20 cellular contexts compared by ENCODE assay signal in genomic region chr1:22472596-22472995, GRCh38. TPM values are rescaled to one million over a fixed set of nuclear protein-coding genes. Genes with fewer than 3 reads are reported as not detected.
DNase-seq lines count a peak whose midpoint lies in the region; ATAC-seq and TF ChIP-seq lines count a peak whose summit lies in the region.
"Had no signal": no experiment of that assay in that cellular context is flagged by ENCODE, and none has a peak within 500 bp of the region (broad histone marks: within the 10 kb centered on the region; RNA-seq: fewer than 3 reads in every experiment).

No MANE protein-coding gene starts in this region.

- H3K79me2 ChIP-seq in GM23248 (ENCODE audit: insufficient read depth) (peaks cover 60% of the 10 kb centered on the region), osteoblast (ENCODE audit: insufficient read depth, low read length) (peaks cover 45% of the 10 kb centered on the region)

- no peaks in the 10 kb centered on the region for H3K27me3 Mint-ChIP-seq in activated T-helper 2 cell treated with anti-CD3 and anti-CD28 coated beads, Interferon-gamma antibody, Interleukin-2, Interleukin-4, amounts not matched to agents 10 μg/mL and 5 μg/mL and 100 μg/mL, durations not matched to agents 14 hours and 24 hours and 36 hours (ENCODE audit: low read depth)
- H3K27me3 Mint-ChIP-seq in activated CD4-positive, alpha-beta T cell treated with anti-CD3 and anti-CD28 coated beads for 36 hours: no peaks in the 10 kb centered on the region
- no peaks in the 10 kb centered on the region for H3K27me3 Mint-ChIP-seq in activated CD4-positive, alpha-beta memory T cell treated with anti-CD3 and anti-CD28 coated beads, Interleukin-2, amount 10 ng/mL, durations not matched to agents 7 days and 5 days

- CTCF ChIA-PET in activated CD4-positive, alpha-beta T cell treated with anti-CD3 and anti-CD28 coated beads for 36 hours (lab: Charles Lee): interaction anchor here (1.3 kb wide), 1 partner anchor 8 kb away, joined by 3 read pairs; no protein-coding TSS in a partner anchor
- CTCF ChIA-PET in activated CD4-positive, alpha-beta memory T cell treated with anti-CD3 and anti-CD28 coated beads, Interleukin-2, amount 10 ng/mL, durations not matched to agents 7 days and 5 days (lab: Charles Lee): no interaction called here

- H3K9ac ChIP-seq in GM23248: no peak overlapping the region

- ATAC-seq in activated CD4-positive, alpha-beta T cell treated with anti-CD3 and anti-CD28 coated beads for 36 hours: no peak
- ATAC-seq: activated T-cell treated with anti-CD3 and anti-CD28 coated beads, Interleukin-2, amount 50 U/mL, for 4 hours; WTC11 had no signal

- no peaks in the 10 kb centered on the region for H3K9me2 ChIP-seq in GM23248 (ENCODE audit: insufficient read depth)

- H3K9me3 Mint-ChIP-seq in activated T-helper 2 cell treated with anti-CD3 and anti-CD28 coated beads, Interferon-gamma antibody, Interleukin-2, Interleukin-4, amounts not matched to agents 10 μg/mL and 5 μg/mL and 100 μg/mL, durations not matched to agents 14 hours and 24 hours and 36 hours: no peaks in the 10 kb centered on the region
- no peaks in the 10 kb centered on the region for H3K9me3 Mint-ChIP-seq in activated CD4-positive, alpha-beta T cell treated with anti-CD3 and anti-CD28 coated beads for 36 hours (ENCODE audit: low read depth)
- no peaks in the 10 kb centered on the region for H3K9me3 Mint-ChIP-seq in activated CD4-positive, alpha-beta memory T cell treated with anti-CD3 and anti-CD28 coated beads, Interleukin-2, amount 10 ng/mL, durations not matched to agents 7 days and 5 days
- H3K9me3 Mint-ChIP-seq: activated T-cell treated with anti-CD3 and anti-CD28 coated beads, Interleukin-2, amount 50 U/mL, for 4 hours; nephron; WTC11 had no signal

- H4K20me1 ChIP-seq in GM23248 (ENCODE audit: insufficient read depth): no peaks in the 10 kb centered on the region; the same call in 1 of the 2 replicates
- H4K20me1 ChIP-seq in osteoblast (ENCODE audit: insufficient read depth, low read length): peaks cover 46% of the 10 kb centered on the region

- 93 to 98% methylated on average over 2 of the region's 2 CpGs for WGBS in GM23248 (ENCODE audit: low coverage in 1 of 2, low lambda C conversion rate in 2 of 2, missing lambda C conversion rate in 2 of 2), 2 experiments

- H3K27me3 ChIP-seq in GM23248 (replicated peaks; ENCODE audit: insufficient read depth) (no peaks in the 10 kb centered on the region), osteoblast (ENCODE audit: insufficient read depth, low read length) (no peaks in the 10 kb centered on the region)
- H3K27me3 ChIP-seq: SJCRH30, spleen had no signal

- no peaks in the 10 kb centered on the region for H3K36me3 Mint-ChIP-seq in activated T-helper 2 cell treated with anti-CD3 and anti-CD28 coated beads, Interferon-gamma antibody, Interleukin-2, Interleukin-4, amounts not matched to agents 10 μg/mL and 5 μg/mL and 100 μg/mL, durations not matched to agents 14 hours and 24 hours and 36 hours (ENCODE audit: low read depth)
- H3K36me3 Mint-ChIP-seq in activated CD4-positive, alpha-beta T cell treated with anti-CD3 and anti-CD28 coated beads for 36 hours (ENCODE audit: low read depth): peaks cover 4% of the 10 kb centered on the region
- no peaks in the 10 kb centered on the region for H3K36me3 Mint-ChIP-seq in activated CD4-positive, alpha-beta memory T cell treated with anti-CD3 and anti-CD28 coated beads, Interleukin-2, amount 10 ng/mL, durations not matched to agents 7 days and 5 days (ENCODE audit: low read depth)
- H3K36me3 Mint-ChIP-seq: WTC11 had no signal

- H3K4me1 ChIP-seq in GM23248 (ENCODE audit: insufficient read depth): no peaks in the 10 kb centered on the region
- peaks cover 10% of the 10 kb centered on the region for H3K4me1 ChIP-seq in osteoblast (ENCODE audit: insufficient read depth, low read length)

- H3K4me2 ChIP-seq in GM23248 (ENCODE audit: unreplicated experiment) (no peak overlapping the region), osteoblast (ENCODE audit: insufficient read depth, low read length) (no peak overlapping the region)

- in situ Hi-C loops in GM23248 (cut with MboI): no loop called here
- in situ Hi-C loops in ACHN (cut with HindIII; ENCODE audit: low pct_ligation_motif_present, low pct_unique_long_range_greater_than_20kb, low sequenced_read_pairs): no loop called here

- intact Hi-C loops in activated T-helper 2 cell treated with anti-CD3 and anti-CD28 coated beads, Interferon-gamma antibody, Interleukin-2, Interleukin-4, amounts not matched to agents 10 μg/mL and 5 μg/mL and 100 μg/mL, durations not matched to agents 14 hours and 24 hours and 36 hours (cut with micrococcal nuclease): no loop called here
- intact Hi-C loops in activated CD4-positive, alpha-beta T cell treated with anti-CD3 and anti-CD28 coated beads for 36 hours (cut with DNase I, micrococcal nuclease): no loop called here

- no peak overlapping the region for H3K27ac ChIP-seq in GM23248
- peak overlapping the region; percentile 43 to 81 for H3K27ac ChIP-seq in coronary artery
- H3K27ac ChIP-seq in osteoblast (ENCODE audit: low read depth, low read length): no peak overlapping the region
- H3K27ac ChIP-seq: spleen had no signal

- H3K4me1 Mint-ChIP-seq in activated T-helper 2 cell treated with anti-CD3 and anti-CD28 coated beads, Interferon-gamma antibody, Interleukin-2, Interleukin-4, amounts not matched to agents 10 μg/mL and 5 μg/mL and 100 μg/mL, durations not matched to agents 14 hours and 24 hours and 36 hours (ENCODE audit: low read depth): no peaks in the 10 kb centered on the region
- peaks cover 8% of the 10 kb centered on the region for H3K4me1 Mint-ChIP-seq in activated CD4-positive, alpha-beta T cell treated with anti-CD3 and anti-CD28 coated beads for 36 hours
- no peaks in the 10 kb centered on the region for H3K4me1 Mint-ChIP-seq in activated CD4-positive, alpha-beta memory T cell treated with anti-CD3 and anti-CD28 coated beads, Interleukin-2, amount 10 ng/mL, durations not matched to agents 7 days and 5 days

- no peaks in the 10 kb centered on the region for H3K9me3 ChIP-seq in GM23248 (ENCODE audit: low read depth)
- H3K9me3 ChIP-seq in osteoblast (ENCODE audit: low read depth, low read length): no peaks in the 10 kb centered on the region
- H3K9me3 ChIP-seq: SJCRH30, spleen had no signal

- H2AFZ ChIP-seq in GM23248 (no peak overlapping the region), osteoblast (ENCODE audit: low read length) (no peak overlapping the region)

- no peak overlapping the region for H3K4me3 Mint-ChIP-seq in activated T-helper 2 cell treated with anti-CD3 and anti-CD28 coated beads, Interferon-gamma antibody, Interleukin-2, Interleukin-4, amounts not matched to agents 10 μg/mL and 5 μg/mL and 100 μg/mL, durations not matched to agents 14 hours and 24 hours and 36 hours (ENCODE audit: low read depth)
- no peak overlapping the region for H3K4me3 Mint-ChIP-seq in activated CD4-positive, alpha-beta T cell treated with anti-CD3 and anti-CD28 coated beads for 36 hours
- H3K4me3 Mint-ChIP-seq in activated CD4-positive, alpha-beta memory T cell treated with anti-CD3 and anti-CD28 coated beads, Interleukin-2, amount 10 ng/mL, durations not matched to agents 7 days and 5 days: no peak overlapping the region
- H3K4me3 Mint-ChIP-seq: activated T-cell treated with anti-CD3 and anti-CD28 coated beads, Interleukin-2, amount 50 U/mL, for 4 hours; nephron; WTC11 had no signal

- H3K4me3 ChIP-seq in AG09309 (ENCODE audit: control insufficient read depth, low read depth, low read length) (no peak overlapping the region), GM23248 (no peak overlapping the region), coronary artery (no peak overlapping the region), osteoblast (ENCODE audit: insufficient read depth, low read length) (no peak overlapping the region)
- H3K4me3 ChIP-seq: SJCRH30, spleen had no signal

- no peaks in the 10 kb centered on the region for H3K36me3 ChIP-seq in GM23248 (ENCODE audit: low read depth)
- no peaks in the 10 kb centered on the region for H3K36me3 ChIP-seq in osteoblast (ENCODE audit: insufficient read depth, low read length)
- H3K36me3 ChIP-seq: SJCRH30 had no signal

- DNase-seq in AG09309 (ENCODE audit: low read depth) (peak; percentile 23), GM23248 (peak; percentile 20), coronary artery (ENCODE audit: low spot score) (no peak), osteoblast (ENCODE audit: insufficient read length, low spot score, missing footprints) (peak; percentile 58), ACHN (no peak)
- no peak for DNase-seq in activated T-helper 2 cell treated with anti-CD3 and anti-CD28 coated beads, Interferon-gamma antibody, Interleukin-2, Interleukin-4, amounts not matched to agents 10 μg/mL and 5 μg/mL and 100 μg/mL, durations not matched to agents 14 hours and 24 hours and 36 hours (ENCODE audit: low spot score)
- no peak for DNase-seq in activated CD4-positive, alpha-beta T cell treated with anti-CD3 and anti-CD28 coated beads for 36 hours
- no peak for DNase-seq in activated CD4-positive, alpha-beta memory T cell treated with anti-CD3 and anti-CD28 coated beads, Interleukin-2, amount 10 ng/mL, durations not matched to agents 7 days and 5 days
- DNase-seq: activated naive CD4-positive, alpha-beta T cell treated with anti-CD3 and anti-CD28 coated beads, Interleukin-2, amount 50 U/mL, for 16 hours; activated T-cell treated with anti-CD3 and anti-CD28 coated beads, Interleukin-2, amount 50 U/mL, for 4 hours; cortex of kidney; DND-41; midbrain; NCI-H1436; NCI-H2171 treated with DMSO at 0.1 percent for 48 hours; SJCRH30; spleen; T-helper 2 cell had no signal

- TF ChIP-seq CTCF in AG09309 (IDR thresholded peaks at IDR 0.05; ENCODE audit: control insufficient read depth, insufficient read depth, low read depth, low read length, missing control alignments): no peak
- no peak for TF ChIP-seq CTCF in coronary artery (IDR thresholded peaks at IDR 0.05)
- TF ChIP-seq CTCF in osteoblast (IDR thresholded peaks at IDR 0.05; ENCODE audit: extremely low read depth, low read depth, low read length): no peak

- POLR2A ChIA-PET in activated CD4-positive, alpha-beta T cell treated with anti-CD3 and anti-CD28 coated beads for 36 hours (lab: Charles Lee): no interaction called here
- POLR2A ChIA-PET in activated CD4-positive, alpha-beta memory T cell treated with anti-CD3 and anti-CD28 coated beads, Interleukin-2, amount 10 ng/mL, durations not matched to agents 7 days and 5 days (lab: Charles Lee): no interaction called here

- no peak overlapping the region for H3K27ac Mint-ChIP-seq in activated T-helper 2 cell treated with anti-CD3 and anti-CD28 coated beads, Interferon-gamma antibody, Interleukin-2, Interleukin-4, amounts not matched to agents 10 μg/mL and 5 μg/mL and 100 μg/mL, durations not matched to agents 14 hours and 24 hours and 36 hours
- H3K27ac Mint-ChIP-seq in activated CD4-positive, alpha-beta T cell treated with anti-CD3 and anti-CD28 coated beads for 36 hours: no peak overlapping the region
- no peak overlapping the region for H3K27ac Mint-ChIP-seq in activated CD4-positive, alpha-beta memory T cell treated with anti-CD3 and anti-CD28 coated beads, Interleukin-2, amount 10 ng/mL, durations not matched to agents 7 days and 5 days
- H3K27ac Mint-ChIP-seq: nephron, WTC11 had no signal

- no peaks in the 10 kb centered on the region for H3F3A ChIP-seq in GM23248 (ENCODE audit: insufficient read depth)

RNA-seq across cellular contexts. Expression of gene ZBTB40, which starts 20.9 kb away (rescaled TPM):
- 8.1 and 9.9 TPM in 2 replicates for total RNA-seq in GM23248 (2014; rRNA removed; shearing (Covaris generic))
- 2.5 and 3.3 TPM in 2 replicates for polyA plus RNA-seq in GM23248 (2016; fragmentation: Nextera tagmentation; extraction: Ambion mirVana)
- 13.8 and 16.3 TPM in 2 replicates for total RNA-seq in osteoblast
- total RNA-seq in activated T-helper 2 cell treated with anti-CD3 and anti-CD28 coated beads, Interferon-gamma antibody, Interleukin-2, Interleukin-4, amounts not matched to agents 10 μg/mL and 5 μg/mL and 100 μg/mL, durations not matched to agents 14 hours and 24 hours and 36 hours: 17.6 and 18.6 TPM in 2 replicates
- 10 to 100 TPM; 12.7 to 13.5 TPM for total RNA-seq in activated CD4-positive, alpha-beta T cell treated with anti-CD3 and anti-CD28 coated beads for 36 hours
- total RNA-seq in activated CD4-positive, alpha-beta memory T cell treated with anti-CD3 and anti-CD28 coated beads, Interleukin-2, amount 10 ng/mL, durations not matched to agents 7 days and 5 days: 10 to 100 TPM; 15.2 to 15.3 TPM

Comparison
In these comparisons a context has a peak if more than half of its experiments do, and no peak if none do; other contexts are left out.
1. DNase-seq: peak in AG09309 (single experiment), GM23248 (single experiment) and osteoblast (single experiment); none in coronary artery (single experiment), ACHN (single experiment), activated T-helper 2 cell treated with anti-CD3 and anti-CD28 coated beads, Interferon-gamma antibody, Interleukin-2, Interleukin-4, amounts not matched to agents 10 μg/mL and 5 μg/mL and 100 μg/mL, durations not matched to agents 14 hours and 24 hours and 36 hours (single experiment), activated CD4-positive, alpha-beta T cell treated with anti-CD3 and anti-CD28 coated beads for 36 hours (single experiment) and activated CD4-positive, alpha-beta memory T cell treated with anti-CD3 and anti-CD28 coated beads, Interleukin-2, amount 10 ng/mL, durations not matched to agents 7 days and 5 days (single experiment).
2. H3K27ac ChIP-seq: peak in coronary artery (2 of 2); none in GM23248 (single experiment) and osteoblast (single experiment).